Comparison of ENCODE assay signal across 11 cellular contexts in the genomic region with DNA sequence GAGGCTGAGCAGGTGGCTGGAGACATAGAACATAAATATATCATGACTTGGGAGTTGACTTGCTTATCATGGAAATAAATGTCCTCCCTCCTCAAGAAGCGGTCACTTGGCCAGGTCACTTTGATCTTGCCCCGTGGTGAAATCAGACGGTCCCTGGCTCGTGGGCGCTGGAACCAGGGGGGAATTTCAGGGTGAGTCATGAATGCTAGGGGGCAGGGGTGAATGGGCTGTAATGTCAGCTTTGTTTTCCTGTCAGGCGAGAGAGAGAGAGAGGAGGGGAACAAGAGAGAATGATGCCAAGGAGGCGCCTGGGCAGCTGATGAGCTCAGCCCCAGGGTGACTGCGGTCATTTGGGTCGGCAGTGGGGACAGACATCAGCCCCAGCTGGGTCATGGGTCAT. TPM values are rescaled to one million over a fixed set of nuclear protein-coding genes. Genes with fewer than 3 reads are reported as not detected.
DNase-seq lines count a peak whose midpoint lies in the region; TF ChIP-seq lines count a peak whose summit lies in the region.
"Had no signal": no experiment of that assay in that cellular context is flagged by ENCODE, and none has a peak within 500 bp of the region (broad histone marks: within the 10 kb centered on the region; RNA-seq: fewer than 3 reads in every experiment).

No MANE protein-coding gene starts in this region.

- H3K27ac ChIP-seq in uterus: peak overlapping the region; percentile 82 to 86

- peaks cover 0 to 15% of the 10 kb centered on the region in 2 donors for H3K4me1 ChIP-seq in uterus

- TF ChIP-seq CTCF in brain (conservative IDR thresholded peaks at IDR 0.05) (no peak), uterus (IDR thresholded peaks at IDR 0.05) (no peak)

- peaks cover 67% of the 10 kb centered on the region for H3K4me1 Mint-ChIP-seq in brain
- H3K4me1 Mint-ChIP-seq: CD8-positive, alpha-beta memory T cell had no signal

- TF ChIP-seq POLR2A in uterus (IDR thresholded peaks at IDR 0.05): no peak

- H3K9me3 ChIP-seq in uterus: no peaks in the 10 kb centered on the region

- H3K27me3 ChIP-seq in uterus: no peaks in the 10 kb centered on the region

- peak overlapping the region; percentile 2 to 96 (median 80) for H3K27ac Mint-ChIP-seq in brain
- H3K27ac Mint-ChIP-seq: activated T-cell treated with anti-CD3 and anti-CD28 coated beads, Interleukin-2, amount 50 U/mL, for 72 hours; naive B cell had no signal

- no peak overlapping the region for H3K4me3 ChIP-seq in uterus

- no peaks in the 10 kb centered on the region for H3K27me3 Mint-ChIP-seq in brain
- H3K27me3 Mint-ChIP-seq: CD8-positive, alpha-beta memory T cell; naive B cell had no signal

- H3K36me3 Mint-ChIP-seq in brain: no peaks in the 10 kb centered on the region
- H3K36me3 Mint-ChIP-seq: CD8-positive, alpha-beta memory T cell; naive B cell had no signal

- no peak overlapping the region for H3K4me3 Mint-ChIP-seq in brain
- H3K4me3 Mint-ChIP-seq: activated T-cell treated with anti-CD3 and anti-CD28 coated beads, Interleukin-2, amount 50 U/mL, for 72 hours; CD8-positive, alpha-beta memory T cell; naive B cell had no signal

- no peaks in the 10 kb centered on the region for H3K36me3 ChIP-seq in uterus

- DNase-seq in M059J (ENCODE audit: low read depth) (peak; percentile 93), kidney glomerular epithelial cell (lab: John Stamatoyannopoulos, UW) (peak; percentile 49), uterus (peak; percentile 80 to 88), AG20443 (ENCODE audit: low spot score) (no peak), NCI-H1694 treated with DMSO at 0.1 percent for 48 hours (lab: John Stamatoyannopoulos, UW) (no peak), mesenteric fat pad (ENCODE audit: low spot score) (no peak)
- DNase-seq: activated T-cell treated with anti-CD3 and anti-CD28 coated beads, Interleukin-2, amount 50 U/mL, for 72 hours; CD8-positive, alpha-beta memory T cell; naive B cell; NCI-H2171 had no signal

- H3K9me3 Mint-ChIP-seq in brain: peaks cover 0 to 4% (median 0%) of the 10 kb centered on the region in 5 experiments
- H3K9me3 Mint-ChIP-seq: activated T-cell treated with anti-CD3 and anti-CD28 coated beads, Interleukin-2, amount 50 U/mL, for 72 hours; CD8-positive, alpha-beta memory T cell; naive B cell had no signal

- intact Hi-C loops in uterus (cut with DNase I; ENCODE audit: low total_unique reads): no loop called here

RNA-seq across cellular contexts. Expression of a gene that starts 47.7 kb away (rescaled TPM):
- 110 and 170 TPM in 2 replicates for total RNA-seq in M059J (2014; rRNA removed; shearing (Covaris generic))
- 45.9 TPM for polyA plus RNA-seq in brain (ENCODE audit: insufficient read depth, low read depth, low replicate concordance)
- 10 to 100 TPM in 1 of 4 donors, not detected in 3; 27.2 TPM for total RNA-seq in uterus
- total RNA-seq in mesenteric fat pad: 0.22 TPM

Comparison
In these comparisons a context has a peak if more than half of its experiments do, and no peak if none do; other contexts are left out.
1. DNase-seq: peak in M059J (single experiment), kidney glomerular epithelial cell (single experiment) and uterus (2 of 2); none in AG20443 (single experiment), NCI-H1694 treated with DMSO at 0.1 percent for 48 hours (single experiment) and mesenteric fat pad (single experiment).